Comparison of ENCODE assay signal across 10 cellular contexts in genomic region chr6:163745566-163746400, GRCh38.
DNase-seq lines count a peak whose midpoint lies in the region; ATAC-seq and TF ChIP-seq lines count a peak whose summit lies in the region.
"Had no signal": no experiment of that assay in that cellular context is flagged by ENCODE, and none has a peak within 500 bp of the region (broad histone marks: within the 10 kb centered on the region; RNA-seq: fewer than 3 reads in every experiment).

No MANE protein-coding gene starts in this region.

- in situ Hi-C loops in SK-MEL-5 (cut with HindIII; ENCODE audit: low pct_unique_long_range_greater_than_20kb, low sequenced_read_pairs): no loop called here

- no peak for ATAC-seq in HG03521 (IDR thresholded peaks at IDR 0.05; ENCODE audit: unreplicated experiment)

- H3K27me3 ChIP-seq in osteoblast (ENCODE audit: insufficient read depth, low read length) (no peaks in the 10 kb centered on the region), spleen (replicated peaks in 1 of 7) (peaks cover 0 to 20% (median 0%) of the 10 kb centered on the region in 7 donors)

- WGBS in spleen, 5 donors: 85 to 91% (median 89%) methylated on average over 9 of the region's 9 CpGs

- DNase-seq in ELF-1 (ENCODE audit: low read depth, low spot score) (peak; percentile 94), SK-MEL-5 (ENCODE audit: low read depth, low spot score) (peak; percentile 17), fibroblast of villous mesenchyme (ENCODE audit: low read depth) (peak; percentile 48), osteoblast (ENCODE audit: insufficient read length, low spot score, missing footprints) (peak; percentile 91), spleen (no peak), NCI-H82 treated with DMSO at 0.1 percent for 48 hours (lab: John Stamatoyannopoulos, UW; ENCODE audit: unreplicated experiment) (no peak), OCI-M1 (lab: John Stamatoyannopoulos, UW) (no peak)
- DNase-seq: SIG-M5; stimulated activated CD4-positive, alpha-beta T cell treated with anti-CD3 and anti-CD28 coated beads, Interleukin-2, amount 100 ng/mL, for 48 hours had no signal

- no peak for TF ChIP-seq CTCF in fibroblast of villous mesenchyme (IDR thresholded peaks at IDR 0.05; ENCODE audit: insufficient read depth, low read depth, low read length)
- TF ChIP-seq CTCF in osteoblast (IDR thresholded peaks at IDR 0.05; ENCODE audit: extremely low read depth, low read depth, low read length): no peak
- TF ChIP-seq CTCF in spleen (IDR thresholded peaks at IDR 0.05 in 8 of 11, conservative IDR thresholded peaks at IDR 0.05 in 3 of 11): no peak

- H3K9me3 ChIP-seq in osteoblast (ENCODE audit: low read depth, low read length): no peaks in the 10 kb centered on the region
- H3K9me3 ChIP-seq in spleen: no peaks in the 10 kb centered on the region

- no peak overlapping the region for H3K4me3 ChIP-seq in fibroblast of villous mesenchyme (ENCODE audit: low read depth, low read length)
- no peak overlapping the region for H3K4me3 ChIP-seq in osteoblast (ENCODE audit: insufficient read depth, low read length)
- H3K4me3 ChIP-seq in spleen: no peak overlapping the region

- no peaks in the 10 kb centered on the region for H4K20me1 ChIP-seq in osteoblast (ENCODE audit: insufficient read depth, low read length)

- TF ChIP-seq POLR2A in spleen (IDR thresholded peaks at IDR 0.05): no peak

- intact Hi-C loops in spleen (cut with DNase I; ENCODE audit: low total_unique reads): no loop called here

- no peak overlapping the region for H2AFZ ChIP-seq in osteoblast (ENCODE audit: low read length)

- H3K79me2 ChIP-seq in osteoblast (ENCODE audit: insufficient read depth, low read length): no peaks in the 10 kb centered on the region

- no peaks in the 10 kb centered on the region for H3K4me1 ChIP-seq in osteoblast (ENCODE audit: insufficient read depth, low read length)
- peaks cover 0 to 7% (median 3%) of the 10 kb centered on the region in 6 donors for H3K4me1 ChIP-seq in spleen

- no peak overlapping the region for H3K27ac ChIP-seq in osteoblast (ENCODE audit: low read depth, low read length)
- no peak overlapping the region for H3K27ac ChIP-seq in spleen

- H3K36me3 ChIP-seq in osteoblast (ENCODE audit: insufficient read depth, low read length) (no peaks in the 10 kb centered on the region), spleen (no peaks in the 10 kb centered on the region)

- H3K4me2 ChIP-seq in osteoblast (ENCODE audit: insufficient read depth, low read length): no peak overlapping the region

Comparison
In these comparisons a context has a peak if more than half of its experiments do, and no peak if none do; other contexts are left out.
1. DNase-seq: peak in ELF-1 (single experiment), SK-MEL-5 (single experiment), fibroblast of villous mesenchyme (single experiment) and osteoblast (single experiment); none in spleen (single experiment), NCI-H82 treated with DMSO at 0.1 percent for 48 hours (single experiment) and OCI-M1 (single experiment).